Comparison of ENCODE assay signal across 1 cellular context in the genomic region with DNA sequence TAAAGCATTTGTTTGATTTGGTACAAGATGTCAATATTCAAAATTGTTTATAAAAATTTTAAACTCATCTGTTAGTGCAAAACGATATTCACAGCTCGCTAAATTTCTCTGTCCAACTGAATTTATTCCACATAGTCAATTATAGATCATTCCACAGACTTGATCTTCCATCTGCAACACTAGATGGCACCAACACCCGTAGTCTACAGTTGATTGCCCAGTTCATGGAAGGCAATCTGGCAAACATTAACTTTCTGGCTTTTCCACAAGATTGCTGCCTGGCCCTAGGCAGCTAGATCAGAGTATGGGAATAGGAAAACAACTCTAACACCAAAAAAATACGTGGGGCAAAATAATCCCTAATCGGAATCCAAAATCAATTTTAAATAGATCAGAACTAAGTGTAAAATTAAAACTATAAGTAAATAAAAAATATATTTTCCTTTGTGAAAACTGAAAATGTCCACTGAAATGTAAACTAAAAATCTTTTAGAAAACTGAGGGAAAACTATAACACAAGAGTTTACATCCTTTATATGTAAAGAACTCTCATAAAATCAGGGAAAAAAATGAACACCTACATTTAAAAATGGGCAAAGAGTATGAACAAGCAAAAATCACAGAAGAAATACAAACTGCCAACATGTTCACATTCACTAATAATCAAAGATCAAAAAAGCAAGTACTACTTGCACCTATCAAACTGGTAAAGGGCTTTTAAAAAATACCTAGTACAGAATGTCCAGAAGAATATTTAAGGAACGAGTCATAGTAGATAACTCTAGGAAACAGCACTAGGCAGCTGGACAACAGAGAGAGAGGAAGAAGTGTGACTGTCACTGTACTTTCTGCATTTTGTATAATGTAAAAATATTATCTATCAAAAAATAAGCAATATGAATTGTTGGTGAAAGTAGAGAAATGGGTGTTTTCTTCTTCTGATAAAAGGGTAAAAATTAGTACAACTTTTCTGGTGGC.
TF ChIP-seq lines count a peak whose summit lies in the region.

No MANE protein-coding gene starts in this region.

TF ChIP-seq in GM23338, 12 proteins besides CTCF, POLR2A, EP300 and RAD21 (continued from another document):
- TF ChIP-seq, protein P1, sequence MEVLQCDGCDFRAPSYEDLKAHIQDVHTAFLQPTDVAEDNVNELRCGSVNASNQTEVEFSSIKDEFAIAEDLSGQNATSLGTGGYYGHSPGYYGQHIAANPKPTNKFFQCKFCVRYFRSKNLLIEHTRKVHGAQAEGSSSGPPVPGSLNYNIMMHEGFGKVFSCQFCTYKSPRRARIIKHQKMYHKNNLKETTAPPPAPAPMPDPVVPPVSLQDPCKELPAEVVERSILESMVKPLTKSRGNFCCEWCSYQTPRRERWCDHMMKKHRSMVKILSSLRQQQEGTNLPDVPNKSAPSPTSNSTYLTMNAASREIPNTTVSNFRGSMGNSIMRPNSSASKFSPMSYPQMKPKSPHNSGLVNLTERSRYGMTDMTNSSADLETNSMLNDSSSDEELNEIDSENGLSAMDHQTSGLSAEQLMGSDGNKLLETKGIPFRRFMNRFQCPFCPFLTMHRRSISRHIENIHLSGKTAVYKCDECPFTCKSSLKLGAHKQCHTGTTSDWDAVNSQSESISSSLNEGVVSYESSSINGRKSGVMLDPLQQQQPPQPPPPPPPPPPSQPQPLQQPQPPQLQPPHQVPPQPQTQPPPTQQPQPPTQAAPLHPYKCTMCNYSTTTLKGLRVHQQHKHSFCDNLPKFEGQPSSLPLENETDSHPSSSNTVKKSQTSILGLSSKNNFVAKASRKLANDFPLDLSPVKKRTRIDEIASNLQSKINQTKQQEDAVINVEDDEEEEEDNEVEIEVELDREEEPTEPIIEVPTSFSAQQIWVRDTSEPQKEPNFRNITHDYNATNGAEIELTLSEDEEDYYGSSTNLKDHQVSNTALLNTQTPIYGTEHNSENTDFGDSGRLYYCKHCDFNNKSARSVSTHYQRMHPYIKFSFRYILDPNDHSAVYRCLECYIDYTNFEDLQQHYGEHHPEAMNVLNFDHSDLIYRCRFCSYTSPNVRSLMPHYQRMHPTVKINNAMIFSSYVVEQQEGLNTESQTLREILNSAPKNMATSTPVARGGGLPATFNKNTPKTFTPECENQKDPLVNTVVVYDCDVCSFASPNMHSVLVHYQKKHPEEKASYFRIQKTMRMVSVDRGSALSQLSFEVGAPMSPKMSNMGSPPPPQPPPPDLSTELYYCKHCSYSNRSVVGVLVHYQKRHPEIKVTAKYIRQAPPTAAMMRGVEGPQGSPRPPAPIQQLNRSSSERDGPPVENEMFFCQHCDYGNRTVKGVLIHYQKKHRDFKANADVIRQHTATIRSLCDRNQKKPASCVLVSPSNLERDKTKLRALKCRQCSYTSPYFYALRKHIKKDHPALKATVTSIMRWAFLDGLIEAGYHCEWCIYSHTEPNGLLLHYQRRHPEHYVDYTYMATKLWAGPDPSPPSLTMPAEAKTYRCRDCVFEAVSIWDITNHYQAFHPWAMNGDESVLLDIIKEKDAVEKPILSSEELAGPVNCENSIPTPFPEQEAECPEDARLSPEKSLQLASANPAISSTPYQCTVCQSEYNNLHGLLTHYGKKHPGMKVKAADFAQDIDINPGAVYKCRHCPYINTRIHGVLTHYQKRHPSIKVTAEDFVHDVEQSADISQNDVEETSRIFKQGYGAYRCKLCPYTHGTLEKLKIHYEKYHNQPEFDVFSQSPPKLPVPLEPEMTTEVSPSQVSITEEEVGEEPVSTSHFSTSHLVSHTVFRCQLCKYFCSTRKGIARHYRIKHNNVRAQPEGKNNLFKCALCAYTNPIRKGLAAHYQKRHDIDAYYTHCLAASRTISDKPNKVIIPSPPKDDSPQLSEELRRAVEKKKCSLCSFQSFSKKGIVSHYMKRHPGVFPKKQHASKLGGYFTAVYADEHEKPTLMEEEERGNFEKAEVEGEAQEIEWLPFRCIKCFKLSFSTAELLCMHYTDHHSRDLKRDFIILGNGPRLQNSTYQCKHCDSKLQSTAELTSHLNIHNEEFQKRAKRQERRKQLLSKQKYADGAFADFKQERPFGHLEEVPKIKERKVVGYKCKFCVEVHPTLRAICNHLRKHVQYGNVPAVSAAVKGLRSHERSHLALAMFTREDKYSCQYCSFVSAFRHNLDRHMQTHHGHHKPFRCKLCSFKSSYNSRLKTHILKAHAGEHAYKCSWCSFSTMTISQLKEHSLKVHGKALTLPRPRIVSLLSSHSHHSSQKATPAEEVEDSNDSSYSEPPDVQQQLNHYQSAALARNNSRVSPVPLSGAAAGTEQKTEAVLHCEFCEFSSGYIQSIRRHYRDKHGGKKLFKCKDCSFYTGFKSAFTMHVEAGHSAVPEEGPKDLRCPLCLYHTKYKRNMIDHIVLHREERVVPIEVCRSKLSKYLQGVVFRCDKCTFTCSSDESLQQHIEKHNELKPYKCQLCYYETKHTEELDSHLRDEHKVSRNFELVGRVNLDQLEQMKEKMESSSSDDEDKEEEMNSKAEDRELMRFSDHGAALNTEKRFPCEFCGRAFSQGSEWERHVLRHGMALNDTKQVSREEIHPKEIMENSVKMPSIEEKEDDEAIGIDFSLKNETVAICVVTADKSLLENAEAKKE (CRISPR knock-in tag; IDR thresholded peaks at IDR 0.05) = no peak
- TF ChIP-seq JUNB (IDR thresholded peaks at IDR 0.05; ENCODE audit: unreplicated experiment) (no peak), ZNF331 (CRISPR knock-in tag; IDR thresholded peaks at IDR 0.05; ENCODE audit: low read depth) (no peak), STAT1 (IDR thresholded peaks at IDR 0.05; ENCODE audit: unreplicated experiment) (no peak), CREB1 (CRISPR knock-in tag; IDR thresholded peaks at IDR 0.05; ENCODE audit: low read depth) (no peak), NANOG (IDR thresholded peaks at IDR 0.05; ENCODE audit: borderline replicate concordance) (no peak), ZNF114 (CRISPR knock-in tag; IDR thresholded peaks at IDR 0.05) (no peak), POLR2AphosphoS5 (IDR thresholded peaks at IDR 0.05; ENCODE audit: low read depth) (no peak), EZH2phosphoT487 (IDR thresholded peaks at IDR 0.05; ENCODE audit: unreplicated experiment) (no peak)
- TF ChIP-seq, protein P2, sequence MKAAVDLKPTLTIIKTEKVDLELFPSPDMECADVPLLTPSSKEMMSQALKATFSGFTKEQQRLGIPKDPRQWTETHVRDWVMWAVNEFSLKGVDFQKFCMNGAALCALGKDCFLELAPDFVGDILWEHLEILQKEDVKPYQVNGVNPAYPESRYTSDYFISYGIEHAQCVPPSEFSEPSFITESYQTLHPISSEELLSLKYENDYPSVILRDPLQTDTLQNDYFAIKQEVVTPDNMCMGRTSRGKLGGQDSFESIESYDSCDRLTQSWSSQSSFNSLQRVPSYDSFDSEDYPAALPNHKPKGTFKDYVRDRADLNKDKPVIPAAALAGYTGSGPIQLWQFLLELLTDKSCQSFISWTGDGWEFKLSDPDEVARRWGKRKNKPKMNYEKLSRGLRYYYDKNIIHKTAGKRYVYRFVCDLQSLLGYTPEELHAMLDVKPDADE (IDR thresholded peaks at IDR 0.05) = no peak
